In the genomic region with DNA sequence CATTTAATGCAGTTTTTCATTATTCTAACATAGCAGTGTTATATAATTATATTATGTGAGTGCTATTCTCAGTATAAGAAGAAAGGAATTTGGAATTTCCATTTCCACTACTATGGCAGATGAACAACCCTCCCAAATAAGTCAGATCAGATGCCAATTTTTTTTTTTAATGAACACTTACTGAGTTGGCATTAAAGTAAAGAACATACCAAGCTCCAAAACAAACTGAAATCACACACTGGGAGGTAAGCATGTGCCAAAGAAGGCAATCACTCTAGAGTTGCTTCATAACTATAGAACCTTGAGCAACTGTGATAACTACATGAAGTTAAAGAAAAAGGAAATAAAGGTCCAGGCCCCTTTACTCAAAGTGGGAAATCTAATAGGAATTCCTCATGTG, we compare ENCODE assay signal across 17 cellular contexts.
"Had no signal": no experiment of that assay in that cellular context is flagged by ENCODE, and none has a peak within 500 bp of the region (broad histone marks: within the 10 kb centered on the region; RNA-seq: fewer than 3 reads in every experiment).

No MANE protein-coding gene starts in this region.

- H3K4me3 ChIP-seq: tibial nerve, vagina had no signal

- ATAC-seq: activated CD4-positive, CD25-positive, alpha-beta regulatory T cell treated with anti-CD3 and anti-CD28 coated beads, Interleukin-2, amount 50 U/mL, for 24 hours; activated naive CD8-positive, alpha-beta T cell treated with anti-CD3 and anti-CD28 coated beads, Interleukin-2, amount 50 U/mL, for 24 hours; esophagus mucosa; natural killer cell had no signal

- DNase-seq: activated naive CD4-positive, alpha-beta T cell treated with anti-CD3 and anti-CD28 coated beads for 36 hours; activated naive CD8-positive, alpha-beta T cell treated with anti-CD3 and anti-CD28 coated beads, Interleukin-2, amount 50 U/mL, for 24 hours; activated T-cell treated with anti-CD3 and anti-CD28 coated beads for 4 hours; foreskin melanocyte; kidney glomerular epithelial cell; mesendoderm; natural killer cell; retina; stimulated activated CD4-positive, alpha-beta T cell treated with anti-CD3 and anti-CD28 coated beads, Interleukin-15, amount 100 ng/mL, for 24 hours; stimulated activated CD4-positive, alpha-beta T cell treated with anti-CD3 and anti-CD28 coated beads, Interleukin-4, amount 100 ng/mL, for 1 hour; stimulated activated naive CD4-positive, alpha-beta T cell treated with Interleukin-2 at 50 U/mL for 16 hours; substantia nigra; T-helper 9 cell had no signal
